In genomic region chr11:70202898-70203748, GRCh38 we compare ENCODE assay signal across 1 cellular context.
TF ChIP-seq lines count a peak whose summit lies in the region.

A gene with protein sequence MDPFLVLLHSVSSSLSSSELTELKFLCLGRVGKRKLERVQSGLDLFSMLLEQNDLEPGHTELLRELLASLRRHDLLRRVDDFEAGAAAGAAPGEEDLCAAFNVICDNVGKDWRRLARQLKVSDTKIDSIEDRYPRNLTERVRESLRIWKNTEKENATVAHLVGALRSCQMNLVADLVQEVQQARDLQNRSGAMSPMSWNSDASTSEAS (plus strand): TSS chr11:70203296. CDS start chr11:70203460, 164 bp downstream.

TF ChIP-seq in WTC11, 78 proteins besides CTCF, POLR2A, EP300 and RAD21 (continued from another document and continues in another):
- TF ChIP-seq CDX4 (CRISPR knock-in tag; IDR thresholded peaks at IDR 0.05; ENCODE audit: borderline replicate concordance): no peak
- no peak for TF ChIP-seq ZNF671 (CRISPR knock-in tag; IDR thresholded peaks at IDR 0.05)
- no peak for TF ChIP-seq NR1H2 (CRISPR knock-in tag; IDR thresholded peaks at IDR 0.05)
- no peak for TF ChIP-seq ZBTB21 (CRISPR knock-in tag; IDR thresholded peaks at IDR 0.05; ENCODE audit: borderline replicate concordance)
- TF ChIP-seq USF2 (CRISPR knock-in tag; IDR thresholded peaks at IDR 0.05): peak; percentile 89
- peak; percentile 59; the same call in 1 of the 2 replicates for TF ChIP-seq ZNF423 (CRISPR knock-in tag; IDR thresholded peaks at IDR 0.05)
- peak; percentile 52; the same call in 1 of the 2 replicates for TF ChIP-seq SP1 (CRISPR knock-in tag; conservative IDR thresholded peaks at IDR 0.05)
- TF ChIP-seq CBFB (CRISPR knock-in tag; IDR thresholded peaks at IDR 0.05; ENCODE audit: low read depth): no peak
- no peak for TF ChIP-seq SMAD3 (CRISPR knock-in tag; IDR thresholded peaks at IDR 0.05; ENCODE audit: borderline replicate concordance)
- no peak; the same call in 1 of the 2 replicates for TF ChIP-seq MYBL2 (CRISPR knock-in tag; IDR thresholded peaks at IDR 0.05)
- TF ChIP-seq, protein P1, sequence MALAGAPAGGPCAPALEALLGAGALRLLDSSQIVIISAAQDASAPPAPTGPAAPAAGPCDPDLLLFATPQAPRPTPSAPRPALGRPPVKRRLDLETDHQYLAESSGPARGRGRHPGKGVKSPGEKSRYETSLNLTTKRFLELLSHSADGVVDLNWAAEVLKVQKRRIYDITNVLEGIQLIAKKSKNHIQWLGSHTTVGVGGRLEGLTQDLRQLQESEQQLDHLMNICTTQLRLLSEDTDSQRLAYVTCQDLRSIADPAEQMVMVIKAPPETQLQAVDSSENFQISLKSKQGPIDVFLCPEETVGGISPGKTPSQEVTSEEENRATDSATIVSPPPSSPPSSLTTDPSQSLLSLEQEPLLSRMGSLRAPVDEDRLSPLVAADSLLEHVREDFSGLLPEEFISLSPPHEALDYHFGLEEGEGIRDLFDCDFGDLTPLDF (CRISPR knock-in tag; IDR thresholded peaks at IDR 0.05): no peak
- TF ChIP-seq ATF1 (CRISPR knock-in tag; IDR thresholded peaks at IDR 0.05): no peak
- TF ChIP-seq MAX (CRISPR knock-in tag; IDR thresholded peaks at IDR 0.05): peak; percentile 71; the same call in 1 of the 2 replicates
- no peak for TF ChIP-seq TP53 (CRISPR knock-in tag; IDR thresholded peaks at IDR 0.05)
- TF ChIP-seq, protein P2, sequence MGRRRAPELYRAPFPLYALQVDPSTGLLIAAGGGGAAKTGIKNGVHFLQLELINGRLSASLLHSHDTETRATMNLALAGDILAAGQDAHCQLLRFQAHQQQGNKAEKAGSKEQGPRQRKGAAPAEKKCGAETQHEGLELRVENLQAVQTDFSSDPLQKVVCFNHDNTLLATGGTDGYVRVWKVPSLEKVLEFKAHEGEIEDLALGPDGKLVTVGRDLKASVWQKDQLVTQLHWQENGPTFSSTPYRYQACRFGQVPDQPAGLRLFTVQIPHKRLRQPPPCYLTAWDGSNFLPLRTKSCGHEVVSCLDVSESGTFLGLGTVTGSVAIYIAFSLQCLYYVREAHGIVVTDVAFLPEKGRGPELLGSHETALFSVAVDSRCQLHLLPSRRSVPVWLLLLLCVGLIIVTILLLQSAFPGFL (CRISPR knock-in tag; IDR thresholded peaks at IDR 0.05; ENCODE audit: borderline replicate concordance): peak; percentile 78; the same call in 1 of the 2 replicates
- TF ChIP-seq USF1 (CRISPR knock-in tag; IDR thresholded peaks at IDR 0.05): peak; percentile 89
- TF ChIP-seq, protein P3, sequence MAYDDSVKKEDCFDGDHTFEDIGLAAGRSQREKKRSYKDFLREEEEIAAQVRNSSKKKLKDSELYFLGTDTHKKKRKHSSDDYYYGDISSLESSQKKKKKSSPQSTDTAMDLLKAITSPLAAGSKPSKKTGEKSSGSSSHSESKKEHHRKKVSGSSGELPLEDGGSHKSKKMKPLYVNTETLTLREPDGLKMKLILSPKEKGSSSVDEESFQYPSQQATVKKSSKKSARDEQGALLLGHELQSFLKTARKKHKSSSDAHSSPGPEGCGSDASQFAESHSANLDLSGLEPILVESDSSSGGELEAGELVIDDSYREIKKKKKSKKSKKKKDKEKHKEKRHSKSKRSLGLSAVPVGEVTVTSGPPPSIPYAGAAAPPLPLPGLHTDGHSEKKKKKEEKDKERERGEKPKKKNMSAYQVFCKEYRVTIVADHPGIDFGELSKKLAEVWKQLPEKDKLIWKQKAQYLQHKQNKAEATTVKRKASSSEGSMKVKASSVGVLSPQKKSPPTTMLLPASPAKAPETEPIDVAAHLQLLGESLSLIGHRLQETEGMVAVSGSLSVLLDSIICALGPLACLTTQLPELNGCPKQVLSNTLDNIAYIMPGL (CRISPR knock-in tag; IDR thresholded peaks at IDR 0.05): no peak
- no peak for TF ChIP-seq ZNF425 (CRISPR knock-in tag; conservative IDR thresholded peaks at IDR 0.05)
- TF ChIP-seq, protein P4, sequence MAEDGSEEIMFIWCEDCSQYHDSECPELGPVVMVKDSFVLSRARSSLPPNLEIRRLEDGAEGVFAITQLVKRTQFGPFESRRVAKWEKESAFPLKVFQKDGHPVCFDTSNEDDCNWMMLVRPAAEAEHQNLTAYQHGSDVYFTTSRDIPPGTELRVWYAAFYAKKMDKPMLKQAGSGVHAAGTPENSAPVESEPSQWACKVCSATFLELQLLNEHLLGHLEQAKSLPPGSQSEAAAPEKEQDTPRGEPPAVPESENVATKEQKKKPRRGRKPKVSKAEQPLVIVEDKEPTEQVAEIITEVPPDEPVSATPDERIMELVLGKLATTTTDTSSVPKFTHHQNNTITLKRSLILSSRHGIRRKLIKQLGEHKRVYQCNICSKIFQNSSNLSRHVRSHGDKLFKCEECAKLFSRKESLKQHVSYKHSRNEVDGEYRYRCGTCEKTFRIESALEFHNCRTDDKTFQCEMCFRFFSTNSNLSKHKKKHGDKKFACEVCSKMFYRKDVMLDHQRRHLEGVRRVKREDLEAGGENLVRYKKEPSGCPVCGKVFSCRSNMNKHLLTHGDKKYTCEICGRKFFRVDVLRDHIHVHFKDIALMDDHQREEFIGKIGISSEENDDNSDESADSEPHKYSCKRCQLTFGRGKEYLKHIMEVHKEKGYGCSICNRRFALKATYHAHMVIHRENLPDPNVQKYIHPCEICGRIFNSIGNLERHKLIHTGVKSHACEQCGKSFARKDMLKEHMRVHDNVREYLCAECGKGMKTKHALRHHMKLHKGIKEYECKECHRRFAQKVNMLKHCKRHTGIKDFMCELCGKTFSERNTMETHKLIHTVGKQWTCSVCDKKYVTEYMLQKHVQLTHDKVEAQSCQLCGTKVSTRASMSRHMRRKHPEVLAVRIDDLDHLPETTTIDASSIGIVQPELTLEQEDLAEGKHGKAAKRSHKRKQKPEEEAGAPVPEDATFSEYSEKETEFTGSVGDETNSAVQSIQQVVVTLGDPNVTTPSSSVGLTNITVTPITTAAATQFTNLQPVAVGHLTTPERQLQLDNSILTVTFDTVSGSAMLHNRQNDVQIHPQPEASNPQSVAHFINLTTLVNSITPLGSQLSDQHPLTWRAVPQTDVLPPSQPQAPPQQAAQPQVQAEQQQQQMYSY (CRISPR knock-in tag; IDR thresholded peaks at IDR 0.05): no peak
- no peak for TF ChIP-seq ERG (CRISPR knock-in tag; IDR thresholded peaks at IDR 0.05)
- TF ChIP-seq, protein P5, sequence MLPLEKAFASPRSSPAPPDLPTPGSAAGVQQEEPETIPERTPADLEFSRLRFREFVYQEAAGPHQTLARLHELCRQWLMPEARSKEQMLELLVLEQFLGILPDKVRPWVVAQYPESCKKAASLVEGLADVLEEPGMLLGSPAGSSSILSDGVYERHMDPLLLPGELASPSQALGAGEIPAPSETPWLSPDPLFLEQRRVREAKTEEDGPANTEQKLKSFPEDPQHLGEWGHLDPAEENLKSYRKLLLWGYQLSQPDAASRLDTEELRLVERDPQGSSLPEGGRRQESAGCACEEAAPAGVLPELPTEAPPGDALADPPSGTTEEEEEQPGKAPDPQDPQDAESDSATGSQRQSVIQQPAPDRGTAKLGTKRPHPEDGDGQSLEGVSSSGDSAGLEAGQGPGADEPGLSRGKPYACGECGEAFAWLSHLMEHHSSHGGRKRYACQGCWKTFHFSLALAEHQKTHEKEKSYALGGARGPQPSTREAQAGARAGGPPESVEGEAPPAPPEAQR (CRISPR knock-in tag; IDR thresholded peaks at IDR 0.05): no peak
- TF ChIP-seq TCF7 (CRISPR knock-in tag; IDR thresholded peaks at IDR 0.05; ENCODE audit: low read depth): no peak
- TF ChIP-seq, protein P6, sequence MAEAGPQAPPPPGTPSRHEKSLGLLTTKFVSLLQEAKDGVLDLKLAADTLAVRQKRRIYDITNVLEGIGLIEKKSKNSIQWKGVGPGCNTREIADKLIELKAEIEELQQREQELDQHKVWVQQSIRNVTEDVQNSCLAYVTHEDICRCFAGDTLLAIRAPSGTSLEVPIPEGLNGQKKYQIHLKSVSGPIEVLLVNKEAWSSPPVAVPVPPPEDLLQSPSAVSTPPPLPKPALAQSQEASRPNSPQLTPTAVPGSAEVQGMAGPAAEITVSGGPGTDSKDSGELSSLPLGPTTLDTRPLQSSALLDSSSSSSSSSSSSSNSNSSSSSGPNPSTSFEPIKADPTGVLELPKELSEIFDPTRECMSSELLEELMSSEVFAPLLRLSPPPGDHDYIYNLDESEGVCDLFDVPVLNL (CRISPR knock-in tag; IDR thresholded peaks at IDR 0.05; ENCODE audit: borderline replicate concordance, low read depth): no peak
- TF ChIP-seq ZNF396 (CRISPR knock-in tag; IDR thresholded peaks at IDR 0.05; ENCODE audit: borderline replicate concordance): no peak
- TF ChIP-seq AFF4 (CRISPR knock-in tag; IDR thresholded peaks at IDR 0.05; ENCODE audit: borderline replicate concordance): no peak
- TF ChIP-seq NR3C1 (CRISPR knock-in tag; conservative IDR thresholded peaks at IDR 0.05; ENCODE audit: low read depth): no peak
- peak; percentile 70; the same call in 1 of the 2 replicates for TF ChIP-seq ELF4 (CRISPR knock-in tag; IDR thresholded peaks at IDR 0.05; ENCODE audit: low read depth)
- no peak for TF ChIP-seq NFATC4 (CRISPR knock-in tag; IDR thresholded peaks at IDR 0.05)
- TF ChIP-seq CREM (CRISPR knock-in tag; IDR thresholded peaks at IDR 0.05): peak; percentile 60; the same call in 1 of the 2 replicates
